Comparison of ENCODE assay signal across 14 cellular contexts in genomic region chr3:37221407-37221806, GRCh38. TPM values are rescaled to one million over a fixed set of nuclear protein-coding genes. Genes with fewer than 3 reads are reported as not detected.
DNase-seq lines count a peak whose midpoint lies in the region; ATAC-seq and TF ChIP-seq lines count a peak whose summit lies in the region.
"Had no signal": no experiment of that assay in that cellular context is flagged by ENCODE, and none has a peak within 500 bp of the region (broad histone marks: within the 10 kb centered on the region; RNA-seq: fewer than 3 reads in every experiment).

No MANE protein-coding gene starts in this region.

- peaks cover 6% of the 10 kb centered on the region for H3K4me1 ChIP-seq in adipocyte (ENCODE audit: control insufficient read depth, insufficient read depth, low read length)
- H3K4me1 ChIP-seq: testis had no signal

- no peak overlapping the region for H3K9ac ChIP-seq in adipocyte (ENCODE audit: low read length)

- ATAC-seq in stimulated activated memory B cell treated with anti-CD40 and anti-IgM and Interleukin-4, amounts not matched to agents 10 μg/mL and 1 μg/mL and 100 μg/mL, for 72 hours, result no peak
- no peak for ATAC-seq in HG02623 (IDR thresholded peaks at IDR 0.05; ENCODE audit: unreplicated experiment)

- H3K9me3 ChIP-seq in adipocyte (ENCODE audit: control insufficient read depth, low read length), result peaks cover 2% of the 10 kb centered on the region
- H3K9me3 ChIP-seq: testis had no signal

- H3K36me3 Mint-ChIP-seq in HFFc6 (ENCODE audit: low read depth), result no peaks in the 10 kb centered on the region
- no peaks in the 10 kb centered on the region for H3K36me3 Mint-ChIP-seq in stimulated activated memory B cell treated with anti-CD40 and anti-IgM and Interleukin-4, amounts not matched to agents 10 μg/mL and 1 μg/mL and 100 μg/mL, for 72 hours

- DNase-seq in AG08396 (ENCODE audit: low spot score), result peak; percentile 68
- DNase-seq in HFFc6, result peak; percentile 76
- DNase-seq in adipocyte (ENCODE audit: low read depth), result peak; percentile 60
- peak; percentile 13 for DNase-seq in iPS-NIHi7 (ENCODE audit: extremely low spot score)
- DNase-seq in MV-4-11 (lab: John Stamatoyannopoulos, UW), result no peak
- no peak for DNase-seq in HuH-7.5 (ENCODE audit: low spot score)
- DNase-seq: NCI-H187 treated with DMSO at 0.1 percent for 48 hours; stimulated activated CD4-positive, alpha-beta T cell treated with anti-CD3 and anti-CD28 coated beads, Interleukin-2, amount 100 ng/mL, for 24 hours; testis had no signal

- H3K4me3 Mint-ChIP-seq in HFFc6, result peak overlapping the region; percentile 15; the same call in 1 of the 2 replicates
- no peak overlapping the region for H3K4me3 Mint-ChIP-seq in stimulated activated memory B cell treated with anti-CD40 and anti-IgM and Interleukin-4, amounts not matched to agents 10 μg/mL and 1 μg/mL and 100 μg/mL, for 72 hours
- H3K4me3 Mint-ChIP-seq: central memory CD8-positive, alpha-beta T cell; neural crest cell had no signal

- peaks cover 13% of the 10 kb centered on the region for H3K27me3 Mint-ChIP-seq in HFFc6 (ENCODE audit: insufficient read depth)
- peaks cover 9% of the 10 kb centered on the region for H3K27me3 Mint-ChIP-seq in stimulated activated memory B cell treated with anti-CD40 and anti-IgM and Interleukin-4, amounts not matched to agents 10 μg/mL and 1 μg/mL and 100 μg/mL, for 72 hours
- H3K27me3 Mint-ChIP-seq: central memory CD8-positive, alpha-beta T cell had no signal

- peaks cover 31% of the 10 kb centered on the region for H3K4me1 Mint-ChIP-seq in HFFc6 (ENCODE audit: low read depth)
- no peaks in the 10 kb centered on the region for H3K4me1 Mint-ChIP-seq in stimulated activated memory B cell treated with anti-CD40 and anti-IgM and Interleukin-4, amounts not matched to agents 10 μg/mL and 1 μg/mL and 100 μg/mL, for 72 hours
- H3K4me1 Mint-ChIP-seq: neural crest cell had no signal

- no peak for TF ChIP-seq CTCF in HFFc6 (IDR thresholded peaks at IDR 0.05)

- peak overlapping the region; percentile 70 for H3K27ac Mint-ChIP-seq in HFFc6
- no peak overlapping the region for H3K27ac Mint-ChIP-seq in stimulated activated memory B cell treated with anti-CD40 and anti-IgM and Interleukin-4, amounts not matched to agents 10 μg/mL and 1 μg/mL and 100 μg/mL, for 72 hours

- H3K4me3 ChIP-seq in adipocyte (ENCODE audit: low read length), result no peak overlapping the region
- H3K4me3 ChIP-seq: SK-N-MC, testis had no signal

- H3K27me3 ChIP-seq in adipocyte (replicated peaks; ENCODE audit: control insufficient read depth, insufficient read depth, low read length), result peaks cover 5% of the 10 kb centered on the region
- H3K27me3 ChIP-seq: testis had no signal

- no peaks in the 10 kb centered on the region for H3K9me3 Mint-ChIP-seq in HFFc6
- no peaks in the 10 kb centered on the region for H3K9me3 Mint-ChIP-seq in stimulated activated memory B cell treated with anti-CD40 and anti-IgM and Interleukin-4, amounts not matched to agents 10 μg/mL and 1 μg/mL and 100 μg/mL, for 72 hours
- H3K9me3 Mint-ChIP-seq: central memory CD8-positive, alpha-beta T cell; neural crest cell had no signal

- H3K36me3 ChIP-seq in adipocyte (ENCODE audit: control insufficient read depth, insufficient read depth, low read length, severe bottlenecking), result no peaks in the 10 kb centered on the region

RNA-seq across cellular contexts. Expression of gene GOLGA4, which starts 21.7 kb away (rescaled TPM):
- total RNA-seq in HFFc6 (2021; fragmentation: NEBNext Ultra II Directional; extraction: Animal tissue kit (Norgen Biotek cat#: 25700)), result 10 to 100 TPM; 74.4 to 88.3 (median 83.0) TPM

RNA-seq across cellular contexts. Expression of gene LRRFIP2, which starts 47.0 kb away (rescaled TPM):
- 100 to 1,000 TPM; 124 to 151 (median 134) TPM for total RNA-seq in HFFc6 (2021; fragmentation: NEBNext Ultra II Directional; extraction: Animal tissue kit (Norgen Biotek cat#: 25700))

Comparison
In these comparisons a context has a peak if more than half of its experiments do, and no peak if none do; other contexts are left out.
1. DNase-seq: peak in AG08396 (single experiment), HFFc6 (single experiment), adipocyte (single experiment) and iPS-NIHi7 (single experiment); none in MV-4-11 (single experiment) and HuH-7.5 (single experiment).